ENCODE assay signal across 8 cellular contexts in genomic region chr14:35123388-35123703, GRCh38. TPM values are rescaled to one million over a fixed set of nuclear protein-coding genes. Genes with fewer than 3 reads are reported as not detected.
DNase-seq lines count a peak whose midpoint lies in the region; ATAC-seq and TF ChIP-seq lines count a peak whose summit lies in the region.

No MANE protein-coding gene starts in this region.

- H3K9me2 ChIP-seq in Karpas-422 (replicated peaks; ENCODE audit: insufficient read depth, low read length) = no peaks in the 10 kb centered on the region

- no peaks in the 10 kb centered on the region; the same call in 1 of the 2 replicates for H3K4me1 ChIP-seq in BE2C
- peaks cover 33% of the 10 kb centered on the region for H3K4me1 ChIP-seq in Karpas-422 (ENCODE audit: low read length)

- H3K9me3 Mint-ChIP-seq in naive thymus-derived CD8-positive, alpha-beta T cell = no peaks in the 10 kb centered on the region

- TF ChIP-seq CTCF in BE2C (IDR thresholded peaks at IDR 0.05; ENCODE audit: low read depth, low read length) (no peak), choroid plexus epithelial cell (conservative IDR thresholded peaks at IDR 0.05; ENCODE audit: low read depth, low read length) (no peak)

- peaks cover 27 to 84% (median 72%) of the 10 kb centered on the region in 4 donors for H3K4me1 Mint-ChIP-seq in naive thymus-derived CD8-positive, alpha-beta T cell

- peak overlapping the region; percentile 90 for H3K4me2 ChIP-seq in Karpas-422 (ENCODE audit: low read depth, low read length, poor library complexity, severe bottlenecking)

- DNase-seq in BE2C (no peak), Karpas-422 (peak; percentile 55), choroid plexus epithelial cell (ENCODE audit: low read depth) (no peak), T-helper 9 cell (no peak), SKM-1 (lab: John Stamatoyannopoulos, UW; ENCODE audit: unreplicated experiment) (no peak), mucosa of gallbladder (ENCODE audit: low spot score) (no peak)
- DNase-seq in naive thymus-derived CD8-positive, alpha-beta T cell = no peak
- no peak for DNase-seq in activated effector memory CD4-positive, alpha-beta T cell treated with anti-CD3 and anti-CD28 coated beads, Interleukin-2, amount 50 U/mL, for 16 hours

- H2AFZ ChIP-seq in Karpas-422 (ENCODE audit: low read length) = peak overlapping the region; percentile 84

- peak overlapping the region; percentile 98 to 100 (median 100) for H3K4me3 Mint-ChIP-seq in naive thymus-derived CD8-positive, alpha-beta T cell

- no peaks in the 10 kb centered on the region for H3K9me3 ChIP-seq in BE2C
- no peaks in the 10 kb centered on the region for H3K9me3 ChIP-seq in Karpas-422 (ENCODE audit: low read length)

- peaks cover 5% of the 10 kb centered on the region; the same call in 1 of the 2 replicates for H3K36me3 ChIP-seq in BE2C
- H3K36me3 ChIP-seq in Karpas-422 (ENCODE audit: insufficient read depth, low read length) = peaks cover 10% of the 10 kb centered on the region

- H3K27me3 ChIP-seq in BE2C = no peaks in the 10 kb centered on the region
- H3K27me3 ChIP-seq in Karpas-422 (ENCODE audit: low read length) = no peaks in the 10 kb centered on the region

- H4K20me1 ChIP-seq in Karpas-422 (ENCODE audit: insufficient read depth, low read depth, low read length) = no peaks in the 10 kb centered on the region

- H3K4me3 ChIP-seq in BE2C (ENCODE audit: low read depth, low read length) = peak overlapping the region; percentile 91
- H3K4me3 ChIP-seq in Karpas-422 (ENCODE audit: low read length) = peak overlapping the region; percentile 76
- H3K4me3 ChIP-seq in choroid plexus epithelial cell (ENCODE audit: low read depth, low read length) = peak overlapping the region; percentile 97

- peaks cover under 1 to 50% (median 17%) of the 10 kb centered on the region in 3 donors for H3K36me3 Mint-ChIP-seq in naive thymus-derived CD8-positive, alpha-beta T cell

- POLR2A ChIA-PET in naive thymus-derived CD8-positive, alpha-beta T cell (lab: Charles Lee) = interaction anchor here (1.1 to 5.1 kb wide), 7 partner anchors 8 to 493 kb away, joined by 3 to 54 read pairs (median 9); partner anchors contain the start of genes FAM177A1, NFKBIA, SNX6 and SRP54

- H3K9ac ChIP-seq in Karpas-422 (ENCODE audit: low read length) = peak overlapping the region; percentile 80

- peak overlapping the region; percentile 99 to 100 (median 100) for H3K27ac Mint-ChIP-seq in naive thymus-derived CD8-positive, alpha-beta T cell

- peaks cover 77% of the 10 kb centered on the region for H3K79me2 ChIP-seq in Karpas-422 (ENCODE audit: low read length)

- H3K27me3 Mint-ChIP-seq in naive thymus-derived CD8-positive, alpha-beta T cell = no peaks in the 10 kb centered on the region

- no peak for ATAC-seq in naive thymus-derived CD8-positive, alpha-beta T cell

- peak overlapping the region; percentile 86 for H3K27ac ChIP-seq in Karpas-422 (ENCODE audit: low read length)

RNA-seq across cellular contexts. Expression of gene PRORP, which starts 1.0 kb away (rescaled TPM):
- polyA plus RNA-seq in BE2C (2012; ENCODE audit: insufficient read depth, insufficient read length, low read depth) = 6.6 TPM
- 58.4 and 60.8 TPM in 2 replicates for total RNA-seq in Karpas-422 (2014; rRNA removed; shearing (Covaris generic); ENCODE audit: low replicate concordance)
- total RNA-seq in naive thymus-derived CD8-positive, alpha-beta T cell = 10 to 100 TPM; 33.6 to 34.1 TPM
- polyA plus RNA-seq in naive thymus-derived CD8-positive, alpha-beta T cell = 10 to 100 TPM; 44.3 to 55.4 (median 49.7) TPM
- 18.1 TPM for total RNA-seq in mucosa of gallbladder

RNA-seq across cellular contexts. Expression of gene PPP2R3C, which starts 1.6 kb away (rescaled TPM):
- polyA plus RNA-seq in BE2C (2012; ENCODE audit: insufficient read depth, insufficient read length, low read depth) = 27.9 TPM
- 42.1 and 86.2 TPM in 2 replicates for total RNA-seq in Karpas-422 (2014; rRNA removed; shearing (Covaris generic); ENCODE audit: low replicate concordance)
- 10 to 100 TPM; 38.4 to 39.5 TPM for total RNA-seq in naive thymus-derived CD8-positive, alpha-beta T cell
- 10 to 100 TPM; 45.6 to 57.9 (median 52.7) TPM for polyA plus RNA-seq in naive thymus-derived CD8-positive, alpha-beta T cell
- total RNA-seq in mucosa of gallbladder = 27.3 TPM
